12 cellular contexts compared by ENCODE assay signal in genomic region chr12:121784460-121784859, GRCh38. TPM values are rescaled to one million over a fixed set of nuclear protein-coding genes. Genes with fewer than 3 reads are reported as not detected.
DNase-seq lines count a peak whose midpoint lies in the region; ATAC-seq and TF ChIP-seq lines count a peak whose summit lies in the region.
"Had no signal": no experiment of that assay in that cellular context is flagged by ENCODE, and none has a peak within 500 bp of the region (broad histone marks: within the 10 kb centered on the region; RNA-seq: fewer than 3 reads in every experiment).

No MANE protein-coding gene starts in this region.

- H3K9me3 ChIP-seq in PC-3 (ENCODE audit: low read length) (no peaks in the 10 kb centered on the region), mammary epithelial cell (replicated peaks; ENCODE audit: insufficient read depth, low read length) (no peaks in the 10 kb centered on the region), tibial artery (no peaks in the 10 kb centered on the region)
- H3K9me3 ChIP-seq: right lobe of liver, upper lobe of right lung had no signal

- H3K9me2 ChIP-seq in PC-3 (replicated peaks; ENCODE audit: low read length): no peaks in the 10 kb centered on the region

- H3K27me3 ChIP-seq in PC-3 (ENCODE audit: low read length) (no peaks in the 10 kb centered on the region), mammary epithelial cell (ENCODE audit: insufficient read depth, low read length) (no peaks in the 10 kb centered on the region), tibial artery (no peaks in the 10 kb centered on the region)
- H3K27me3 ChIP-seq: right lobe of liver, upper lobe of right lung had no signal

- in situ Hi-C loops in Caki2 (cut with HindIII; ENCODE audit: low pct_unique_long_range_greater_than_20kb, low sequenced_read_pairs): no loop called here
- in situ Hi-C loops in mammary epithelial cell (cut with MboI; ENCODE audit: low sequenced_read_pairs in 2 of 2): no loop called here

- 0% methylated on average over 3 of the region's 6 CpGs for WGBS in mammary epithelial cell (ENCODE audit: low coverage, missing lambda C conversion rate)

- intact Hi-C loops in PC-3 (cut with micrococcal nuclease) (loop anchor here (1.0 kb wide), 1 partner anchor 10 kb away; no protein-coding TSS in a partner anchor), mammary epithelial cell (cut with micrococcal nuclease) (no loop called here), tibial artery (cut with DNase I; ENCODE audit: low total_unique reads) (no loop called here)

- TF ChIP-seq CTCF in PC-3 (conservative IDR thresholded peaks at IDR 0.05; ENCODE audit: low read depth, low read length) (no peak), mammary epithelial cell (conservative IDR thresholded peaks at IDR 0.05 in 1 of 2, IDR thresholded peaks at IDR 0.05 in 1 of 2; ENCODE audit: extremely low read depth in 1 of 2, insufficient read depth in 1 of 2, low read depth in 1 of 2, low read length in 2 of 2) (no peak), tibial artery (IDR thresholded peaks at IDR 0.05) (no peak)

- no TSS peak for BruUV-seq in PC-3 (replicated peaks; lab: Mats Ljungman, UMichigan)
- BruUV-seq in mammary epithelial cell (replicated peaks; lab: Mats Ljungman, UMichigan): no TSS peak

- dilution Hi-C loops in mammary epithelial cell (cut with HindIII; ENCODE audit: low sequenced_read_pairs): no loop called here

- H4K20me1 ChIP-seq in PC-3 (ENCODE audit: low read length) (0 out of 2 replicates have a peak, but pooled peaks cover 10% of the 10 kb centered on the region), mammary epithelial cell (ENCODE audit: insufficient read depth, low read length) (no peaks in the 10 kb centered on the region)

- peaks cover 5% of the 10 kb centered on the region for H3K36me3 Mint-ChIP-seq in natural killer cell treated with Interleukin-12 subunit alpha and Interleukin-12 subunit beta and Interleukin-15 and Interleukin-18, amount 100 ng/mL, for 72 hours

- H3K4me1 Mint-ChIP-seq in natural killer cell treated with Interleukin-12 subunit alpha and Interleukin-12 subunit beta and Interleukin-15 and Interleukin-18, amount 100 ng/mL, for 72 hours (ENCODE audit: low read depth in 2 of 2): peaks cover 64% of the 10 kb centered on the region in 2 donors

- H3K4me3 Mint-ChIP-seq in natural killer cell treated with Interleukin-12 subunit alpha and Interleukin-12 subunit beta and Interleukin-15 and Interleukin-18, amount 100 ng/mL, for 72 hours: peak overlapping the region; percentile 66

- POLR2A ChIA-PET in PC-3 (lab: Charles Lee; ENCODE audit: unreplicated experiment): interaction anchor here (0.6 to 0.7 kb wide), 6 partner anchors 18 to 208 kb away, joined by 3 to 5 read pairs (median 4); partner anchors contain the start of gene TMEM120B

- H3K27ac Mint-ChIP-seq in natural killer cell treated with Interleukin-12 subunit alpha and Interleukin-12 subunit beta and Interleukin-15 and Interleukin-18, amount 100 ng/mL, for 72 hours: peak overlapping the region; percentile 95 to 97

- H3F3A ChIP-seq in PC-3 (ENCODE audit: low read length, unreplicated experiment): peaks cover 4% of the 10 kb centered on the region

- H3K9me3 Mint-ChIP-seq in natural killer cell treated with Interleukin-12 subunit alpha and Interleukin-12 subunit beta and Interleukin-15 and Interleukin-18, amount 100 ng/mL, for 72 hours: no peaks in the 10 kb centered on the region

- H3K27me3 Mint-ChIP-seq in natural killer cell treated with Interleukin-12 subunit alpha and Interleukin-12 subunit beta and Interleukin-15 and Interleukin-18, amount 100 ng/mL, for 72 hours: no peaks in the 10 kb centered on the region

- H3K36me3 ChIP-seq in PC-3 (ENCODE audit: low read depth, low read length) (peaks cover 39% of the 10 kb centered on the region), mammary epithelial cell (ENCODE audit: insufficient read depth, low read length) (no peaks in the 10 kb centered on the region), tibial artery (peaks cover 0 to 19% (median 0%) of the 10 kb centered on the region in 3 donors)
- H3K36me3 ChIP-seq: right lobe of liver, upper lobe of right lung had no signal

- H3K27ac ChIP-seq in PC-3 (ENCODE audit: low read length): peak overlapping the region; percentile 88
- H3K27ac ChIP-seq in mammary epithelial cell (ENCODE audit: insufficient read depth, low read depth, low read length): peak overlapping the region; percentile 65
- no peak overlapping the region for H3K27ac ChIP-seq in tibial artery
- H3K27ac ChIP-seq: right lobe of liver, upper lobe of right lung had no signal

- H3K4me2 ChIP-seq in PC-3 (ENCODE audit: low read length) (peak overlapping the region; percentile 62), mammary epithelial cell (ENCODE audit: insufficient read depth, low read depth, low read length) (peak overlapping the region; percentile 44)

- peak overlapping the region; percentile 75 for H3K9ac ChIP-seq in PC-3 (ENCODE audit: low read length)
- no peak overlapping the region for H3K9ac ChIP-seq in mammary epithelial cell (ENCODE audit: insufficient read depth, low read length)

- ATAC-seq in PC-3: peak; percentile 59
- ATAC-seq in natural killer cell treated with Interleukin-12 subunit alpha and Interleukin-12 subunit beta and Interleukin-15 and Interleukin-18, amount 100 ng/mL, for 72 hours: no peak
- no peak for ATAC-seq in HG03460 (IDR thresholded peaks at IDR 0.05; ENCODE audit: unreplicated experiment)
- no peak for ATAC-seq in HG03175 (IDR thresholded peaks at IDR 0.05; ENCODE audit: unreplicated experiment)
- ATAC-seq: upper lobe of right lung had no signal

- H3K4me1 ChIP-seq in PC-3 (ENCODE audit: insufficient read depth, low read length) (peaks cover 64% of the 10 kb centered on the region), mammary epithelial cell (ENCODE audit: insufficient read depth, low read length) (peaks cover 21% of the 10 kb centered on the region), tibial artery (peaks cover 0 to 13% (median 11%) of the 10 kb centered on the region in 4 donors)

- H3K4me3 ChIP-seq in PC-3 (ENCODE audit: low read length) (peak overlapping the region; percentile 15; the same call in 1 of the 2 replicates), mammary epithelial cell (replicated peaks in 1 of 3; ENCODE audit: insufficient read depth in 1 of 3, low read depth in 2 of 3, low read length in 3 of 3) (no peak overlapping the region), tibial artery (no peak overlapping the region)
- H3K4me3 ChIP-seq: right lobe of liver, upper lobe of right lung had no signal

- CTCF ChIA-PET in PC-3 (lab: Charles Lee): interaction anchor here (0.5 to 1.8 kb wide), 5 partner anchors 10 to 110 kb away, joined by 4 to 13 read pairs (median 6); no protein-coding TSS in a partner anchor
- CTCF ChIA-PET in mammary epithelial cell (lab: Charles Lee; ENCODE audit: low non-redundant PET): no interaction called here

- H3K79me2 ChIP-seq in PC-3 (ENCODE audit: low read length) (peaks cover 76% of the 10 kb centered on the region), mammary epithelial cell (ENCODE audit: insufficient read depth, low read length) (no peaks in the 10 kb centered on the region)

- DNase-seq in Caki2 (ENCODE audit: low read depth): peak; percentile 89
- peak; percentile 98 for DNase-seq in PC-3
- peak; percentile 96 for DNase-seq in mammary epithelial cell
- no peak for DNase-seq in natural killer cell treated with Interleukin-12 subunit alpha and Interleukin-12 subunit beta and Interleukin-15 and Interleukin-18, amount 100 ng/mL, for 72 hours (ENCODE audit: low spot score)
- DNase-seq in OCI-M2 (lab: John Stamatoyannopoulos, UW; ENCODE audit: unreplicated experiment): no peak
- DNase-seq in tibial artery: no peak
- DNase-seq: aorta, Kasumi-1, right lobe of liver, upper lobe of right lung had no signal

- H2AFZ ChIP-seq in PC-3 (ENCODE audit: low read length) (no peak overlapping the region), mammary epithelial cell (ENCODE audit: low read depth, low read length) (no peak overlapping the region)

RNA-seq across cellular contexts. Expression of gene RHOF, which starts 9.0 kb away (rescaled TPM):
- 54.8 and 81.4 TPM in 2 replicates for total RNA-seq in Caki2 (2014; rRNA removed; shearing (Covaris generic); ENCODE audit: low replicate concordance)
- 232 TPM in 2 replicates for total RNA-seq in PC-3 (2014; rRNA removed)
- 1 to 10 TPM; 4.4 to 6.2 TPM for total RNA-seq in mammary epithelial cell
- 1.4 TPM for polyA plus RNA-seq in mammary epithelial cell
- 0.26 TPM for polyA minus RNA-seq in mammary epithelial cell
- 10 to 100 TPM; 76.1 to 78.0 TPM for total RNA-seq in natural killer cell treated with Interleukin-12 subunit alpha and Interleukin-12 subunit beta and Interleukin-15 and Interleukin-18, amount 100 ng/mL, for 72 hours

RNA-seq across cellular contexts. Expression of gene SETD1B, which starts 19.3 kb away (rescaled TPM):
- 0.61 and 3.4 TPM in 2 replicates for total RNA-seq in Caki2 (2014; rRNA removed; shearing (Covaris generic); ENCODE audit: low replicate concordance)
- total RNA-seq in PC-3 (2014; rRNA removed) (7.5 and 13.0 TPM in 2 replicates), mammary epithelial cell (10 to 100 TPM in 1 of 2 donors, 1 to 10 TPM in 1; 4.3 to 16.0 TPM)
- 0.94 TPM for polyA plus RNA-seq in mammary epithelial cell
- 5.4 TPM for polyA minus RNA-seq in mammary epithelial cell
- total RNA-seq in natural killer cell treated with Interleukin-12 subunit alpha and Interleukin-12 subunit beta and Interleukin-15 and Interleukin-18, amount 100 ng/mL, for 72 hours: 10 to 100 TPM; 27.1 to 40.8 TPM

Comparison
In these comparisons a context has a peak if more than half of its experiments do, and no peak if none do; other contexts are left out.
1. DNase-seq: peak in Caki2 (single experiment), PC-3 (single experiment) and mammary epithelial cell (single experiment); none in natural killer cell treated with Interleukin-12 subunit alpha and Interleukin-12 subunit beta and Interleukin-15 and Interleukin-18, amount 100 ng/mL, for 72 hours (single experiment), OCI-M2 (single experiment) and tibial artery (0 of 2).
2. H3K27ac ChIP-seq: peak in PC-3 (single experiment) and mammary epithelial cell (single experiment); none in tibial artery (0 of 2).